Comparison of ENCODE assay signal across 8 cellular contexts in genomic region chr6:31498748-31499147, GRCh38. TPM values are rescaled to one million over a fixed set of nuclear protein-coding genes. Genes with fewer than 3 reads are reported as not detected.
A peak's percentile ranks its signal among the peaks of the same experiment; 100 is the strongest.
DNase-seq lines count a peak whose midpoint lies in the region; ATAC-seq and TF ChIP-seq lines count a peak whose summit lies in the region.

No MANE protein-coding gene starts in this region.

- POLR2A ChIA-PET in OCI-LY7 (lab: Charles Lee) = no interaction called here

- no peak overlapping the region for H2AK5ac ChIP-seq in trophoblast cell (ENCODE audit: low read length)

- no peak overlapping the region for H3K27ac Mint-ChIP-seq in endothelial cell (ENCODE audit: unreplicated experiment)

- H4K12ac ChIP-seq in trophoblast cell (ENCODE audit: low read depth, low read length) = no peak overlapping the region

- no TSS peak for BruUV-seq in OCI-LY7 (replicated peaks; lab: Mats Ljungman, UMichigan)

- H3K27me3 Mint-ChIP-seq in endothelial cell (ENCODE audit: unreplicated experiment) = peaks cover 11% of the 10 kb centered on the region

- H3K79me1 ChIP-seq in trophoblast cell (ENCODE audit: low read length) = no peaks in the 10 kb centered on the region

- H3K4me1 ChIP-seq in DND-41 (ENCODE audit: insufficient read depth, low read length) (peaks cover 45% of the 10 kb centered on the region), OCI-LY7 (ENCODE audit: insufficient read depth, low read length, poor library complexity, severe bottlenecking) (peaks cover 13% of the 10 kb centered on the region), trophoblast cell (ENCODE audit: control insufficient read depth in 1 of 2, insufficient read depth in 2 of 2, low read length in 2 of 2) (peaks cover 3 to 7% of the 10 kb centered on the region in 2 experiments)

- H3K23ac ChIP-seq in trophoblast cell (ENCODE audit: low read length) = no peak overlapping the region

- TF ChIP-seq CTCF in DND-41 (IDR thresholded peaks at IDR 0.05; ENCODE audit: borderline replicate concordance, extremely low read depth, low read length, poor library complexity, severe bottlenecking) = no peak
- no peak for TF ChIP-seq CTCF in OCI-LY7 (conservative IDR thresholded peaks at IDR 0.05; ENCODE audit: low read length)
- TF ChIP-seq CTCF in endothelial cell (IDR thresholded peaks at IDR 0.05; ENCODE audit: unreplicated experiment) = no peak

- peaks cover 92% of the 10 kb centered on the region for H3K79me2 ChIP-seq in DND-41 (ENCODE audit: insufficient read depth, low read length)
- H3K79me2 ChIP-seq in OCI-LY7 (ENCODE audit: insufficient read depth, low read depth, low read length) = peaks cover 81% of the 10 kb centered on the region
- H3K79me2 ChIP-seq in trophoblast cell (ENCODE audit: control insufficient read depth, insufficient read depth, low read length, poor library complexity) = no peaks in the 10 kb centered on the region

- H4K8ac ChIP-seq in trophoblast cell (ENCODE audit: low read depth, low read length) = no peak overlapping the region

- no peak overlapping the region for H3K27ac ChIP-seq in DND-41 (ENCODE audit: low read length)
- H3K27ac ChIP-seq in OCI-LY7 (ENCODE audit: low read depth, low read length, poor library complexity, severe bottlenecking) = no peak overlapping the region
- H3K27ac ChIP-seq in trophoblast cell (ENCODE audit: low read depth, low read length) = no peak overlapping the region

- peak overlapping the region; percentile 15 to 55; a peak in 3 of 4 replicates for H3K4me3 ChIP-seq in DND-41 (ENCODE audit: low read depth in 1 of 2, low read length in 2 of 2)
- no peak overlapping the region for H3K4me3 ChIP-seq in OCI-LY7 (ENCODE audit: low read depth, low read length, poor library complexity, severe bottlenecking)
- no peak overlapping the region for H3K4me3 ChIP-seq in trophoblast cell (ENCODE audit: low read depth, low read length)

- ATAC-seq in DND-41 (ENCODE audit: insufficient read depth, low read depth) (no peak), HG03469 (IDR thresholded peaks at IDR 0.05; ENCODE audit: unreplicated experiment) (no peak), HG03139 (IDR thresholded peaks at IDR 0.05; ENCODE audit: unreplicated experiment) (no peak)

- H3K9me3 ChIP-seq in DND-41 (ENCODE audit: insufficient read depth, low read length, severe bottlenecking) (no peaks in the 10 kb centered on the region), OCI-LY7 (ENCODE audit: low read length) (no peaks in the 10 kb centered on the region), trophoblast cell (ENCODE audit: insufficient read depth, low read depth, low read length) (no peaks in the 10 kb centered on the region)

- no peaks in the 10 kb centered on the region; the same call in 1 of the 2 replicates for H3K36me3 ChIP-seq in DND-41 (ENCODE audit: insufficient read depth, low read length)
- peaks cover 23% of the 10 kb centered on the region for H3K36me3 ChIP-seq in OCI-LY7 (ENCODE audit: insufficient read depth, low read length)
- no peaks in the 10 kb centered on the region for H3K36me3 ChIP-seq in trophoblast cell (ENCODE audit: control insufficient read depth in 1 of 2, insufficient read depth in 2 of 2, low read length in 2 of 2)

- no peaks in the 10 kb centered on the region for H3K27me3 ChIP-seq in DND-41 (ENCODE audit: insufficient read depth, low read length, poor library complexity)
- H3K27me3 ChIP-seq in trophoblast cell (ENCODE audit: insufficient read depth, low read length) = peaks cover 20% of the 10 kb centered on the region

- no peak overlapping the region for H3K4ac ChIP-seq in trophoblast cell (ENCODE audit: low read depth, low read length)

- intact Hi-C loops in OCI-LY7 (cut with micrococcal nuclease; ENCODE audit: unreplicated experiment) = loop anchor here (10.0 kb wide), 2 partner anchors 336 to 814 kb away; partner anchors contain the start of gene PPP1R18

- WGBS in trophoblast cell (ENCODE audit: extremely low coverage, insufficient coverage, insufficient read length) = no CpG with 5 or more reads among the region's 21 CpGs

- H3K36me3 Mint-ChIP-seq in endothelial cell (ENCODE audit: low read depth, unreplicated experiment) = no peaks in the 10 kb centered on the region

- H4K91ac ChIP-seq in trophoblast cell (ENCODE audit: low read depth, low read length) = no peak overlapping the region

- no peak overlapping the region for H2BK5ac ChIP-seq in trophoblast cell (ENCODE audit: low read depth, low read length, poor library complexity)

- no peak overlapping the region for H3K14ac ChIP-seq in trophoblast cell (ENCODE audit: low read length)

- no peak overlapping the region for H3K18ac ChIP-seq in trophoblast cell (ENCODE audit: low read length)

- no peak overlapping the region for H2BK120ac ChIP-seq in trophoblast cell (ENCODE audit: insufficient read depth, low read length, poor library complexity)

- DNase-seq in DND-41 (no peak), OCI-LY7 (ENCODE audit: low spot score) (no peak), endothelial cell (ENCODE audit: low spot score) (peak; percentile 22), trophoblast cell (peak in 1 of 2 donors; percentile 20), SK-N-DZ (ENCODE audit: low spot score) (no peak), NCI-H510A (lab: John Stamatoyannopoulos, UW) (no peak)

- no peaks in the 10 kb centered on the region for H3K9me3 Mint-ChIP-seq in endothelial cell (ENCODE audit: unreplicated experiment)

- H2BK12ac ChIP-seq in trophoblast cell (ENCODE audit: low read length) = no peak overlapping the region

- H4K20me1 ChIP-seq in DND-41 (ENCODE audit: insufficient read depth, low read length) (peaks cover 41% of the 10 kb centered on the region), OCI-LY7 (ENCODE audit: insufficient read depth, low read length) (no peaks in the 10 kb centered on the region)

- H2AFZ ChIP-seq in DND-41 (ENCODE audit: low read depth, low read length) (no peak overlapping the region), OCI-LY7 (ENCODE audit: low read length) (no peak overlapping the region), trophoblast cell (ENCODE audit: insufficient read depth, low read length, poor library complexity) (no peak overlapping the region)

- no peaks in the 10 kb centered on the region for H3K9me2 ChIP-seq in OCI-LY7 (ENCODE audit: insufficient read depth, low read length)

- peak overlapping the region; percentile 94 for H3K4me2 ChIP-seq in DND-41 (ENCODE audit: insufficient read depth, low read length)
- H3K4me2 ChIP-seq in OCI-LY7 (ENCODE audit: low read length) = peak overlapping the region; percentile 28; the same call in 1 of the 2 replicates
- H3K4me2 ChIP-seq in trophoblast cell (ENCODE audit: low read length) = peak overlapping the region; percentile 36

- H3K9ac ChIP-seq in DND-41 (ENCODE audit: low read depth, low read length) = peak overlapping the region; percentile 56
- no peak overlapping the region for H3K9ac ChIP-seq in trophoblast cell (ENCODE audit: low read length)

- peak overlapping the region; percentile 92 for H3K4me3 Mint-ChIP-seq in endothelial cell (ENCODE audit: unreplicated experiment)

- peaks cover 8% of the 10 kb centered on the region for H3K4me1 Mint-ChIP-seq in endothelial cell (ENCODE audit: unreplicated experiment)

- CTCF ChIA-PET in OCI-LY7 (lab: Charles Lee; ENCODE audit: unreplicated experiment) = no interaction called here

RNA-seq across cellular contexts. Expression of gene MICB, which starts 0.8 kb away (rescaled TPM):
- 24.2 and 26.3 TPM in 2 replicates for total RNA-seq in OCI-LY7 (2014; rRNA removed; shearing (Covaris generic))
- total RNA-seq in OCI-LY7 (2022) (32.4 and 33.9 TPM in 2 replicates), endothelial cell (ENCODE audit: unreplicated experiment) (3.6 TPM)
- 1.3 and 1.6 TPM in 2 replicates for polyA plus RNA-seq in trophoblast cell (2013)
- 0.14 and 0.53 TPM in 2 replicates for polyA plus RNA-seq in SK-N-DZ (2014; cell fraction: cytosol; rRNA removed)
- 0.43 TPM in 1 of 2 replicates, not detected in the other for polyA plus RNA-seq in SK-N-DZ (2014; cell fraction: nucleus; rRNA removed)

RNA-seq across cellular contexts. Expression of gene MCCD1, which starts 30.0 kb away (rescaled TPM):
- total RNA-seq in OCI-LY7 (2014; rRNA removed; shearing (Covaris generic)) = not detected in 2 replicates
- total RNA-seq in OCI-LY7 (2022) (not detected in 2 replicates), endothelial cell (ENCODE audit: unreplicated experiment) (not detected)
- polyA plus RNA-seq in trophoblast cell (2013) = not detected in 2 replicates
- not detected in 2 replicates for polyA plus RNA-seq in SK-N-DZ (2014; cell fraction: cytosol; rRNA removed)
- polyA plus RNA-seq in SK-N-DZ (2014; cell fraction: nucleus; rRNA removed) = not detected in 2 replicates

RNA-seq across cellular contexts. Expression of gene DDX39B, which starts 43.1 kb away (rescaled TPM):
- total RNA-seq in OCI-LY7 (2014; rRNA removed; shearing (Covaris generic)) = 736 and 747 TPM in 2 replicates
- total RNA-seq in OCI-LY7 (2022) (478 and 481 TPM in 2 replicates), endothelial cell (ENCODE audit: unreplicated experiment) (336 TPM)
- 203 and 220 TPM in 2 replicates for polyA plus RNA-seq in trophoblast cell (2013)
- 617 and 695 TPM in 2 replicates for polyA plus RNA-seq in SK-N-DZ (2014; cell fraction: cytosol; rRNA removed)
- polyA plus RNA-seq in SK-N-DZ (2014; cell fraction: nucleus; rRNA removed) = 471 and 621 TPM in 2 replicates

RNA-seq across cellular contexts. Expression of gene ATP6V1G2, which starts 47.7 kb away (rescaled TPM):
- 3.8 and 4.2 TPM in 2 replicates for total RNA-seq in OCI-LY7 (2014; rRNA removed; shearing (Covaris generic))
- total RNA-seq in OCI-LY7 (2022) (14.1 and 15.9 TPM in 2 replicates), endothelial cell (ENCODE audit: unreplicated experiment) (1.8 TPM)
- 0.50 and 0.60 TPM in 2 replicates for polyA plus RNA-seq in trophoblast cell (2013)
- polyA plus RNA-seq in SK-N-DZ (2014; cell fraction: cytosol; rRNA removed) = 9.1 and 16.7 TPM in 2 replicates
- 12.3 and 18.2 TPM in 2 replicates for polyA plus RNA-seq in SK-N-DZ (2014; cell fraction: nucleus; rRNA removed)

RNA-seq across cellular contexts. Expression of gene NFKBIL1, which starts 48.7 kb away (rescaled TPM):
- total RNA-seq in OCI-LY7 (2014; rRNA removed; shearing (Covaris generic)) = 17.1 and 21.8 TPM in 2 replicates
- total RNA-seq in OCI-LY7 (2022) (22.7 and 23.2 TPM in 2 replicates), endothelial cell (ENCODE audit: unreplicated experiment) (13.4 TPM)
- polyA plus RNA-seq in trophoblast cell (2013) = 14.9 and 15.8 TPM in 2 replicates
- 47.9 and 61.7 TPM in 2 replicates for polyA plus RNA-seq in SK-N-DZ (2014; cell fraction: cytosol; rRNA removed)
- polyA plus RNA-seq in SK-N-DZ (2014; cell fraction: nucleus; rRNA removed) = 24.3 and 40.8 TPM in 2 replicates

Comparison
In these comparisons a context has a peak if more than half of its experiments do, and no peak if none do; other contexts are left out.
1. H3K4me2 ChIP-seq: peak in every context shown above with its lines; median percentile 94 in DND-41; 36 in trophoblast cell; 28 in OCI-LY7.
2. H3K4me3 ChIP-seq: peak in DND-41 (2 of 2); none in OCI-LY7 (single experiment) and trophoblast cell (single experiment).